Comparison of ENCODE assay signal across 28 cellular contexts in genomic region chr20:9711872-9712271, GRCh38.
"Had no signal": no experiment of that assay in that cellular context is flagged by ENCODE, and none has a peak within 500 bp of the region (broad histone marks: within the 10 kb centered on the region; RNA-seq: fewer than 3 reads in every experiment).

No MANE protein-coding gene starts in this region.

- H3K27ac ChIP-seq: colonic mucosa, coronary artery, epithelial cell of prostate, esophagus muscularis mucosa, esophagus squamous epithelium, foreskin keratinocyte, gastrocnemius medialis, gastroesophageal sphincter, heart left ventricle, heart right ventricle had no signal

- DNase-seq: colonic mucosa; cortex of kidney; dermis blood vessel endothelial cell; dorsolateral prefrontal cortex; effector CD4-positive, alpha-beta T cell; effector CD8-positive, alpha-beta T cell; effector memory CD4-positive, alpha-beta T cell; effector memory CD8-positive, alpha-beta T cell; endodermal cell; erythroblast; esophagus squamous epithelium; foreskin fibroblast; foreskin keratinocyte; foreskin melanocyte; gastrocnemius medialis; glutamatergic neuron; head of caudate nucleus; heart left ventricle; heart right ventricle had no signal

- H3K9me3 ChIP-seq: colonic mucosa, esophagus muscularis mucosa, esophagus squamous epithelium, gastrocnemius medialis, gastroesophageal sphincter, heart left ventricle had no signal

- ATAC-seq: effector memory CD8-positive, alpha-beta T cell; esophagus mucosa; foreskin keratinocyte; gastrocnemius medialis; gastroesophageal sphincter; heart left ventricle; heart right ventricle had no signal

- H3K36me3 ChIP-seq: colonic mucosa, esophagus muscularis mucosa, esophagus squamous epithelium, gastrocnemius medialis, gastroesophageal sphincter, heart left ventricle, heart right ventricle had no signal

- H3K4me3 ChIP-seq: colonic mucosa, coronary artery, dorsolateral prefrontal cortex, esophagus muscularis mucosa, esophagus squamous epithelium, gastrocnemius medialis, gastroesophageal sphincter, heart left ventricle, heart right ventricle had no signal

- FAIRE-seq: colon, endometrium, endothelial cell of umbilical vein, frontal cortex had no signal

- H3K4me1 ChIP-seq: colonic mucosa, esophagus muscularis mucosa, esophagus squamous epithelium, foreskin keratinocyte, gastrocnemius medialis, gastroesophageal sphincter, heart left ventricle, heart right ventricle had no signal

- H3K27me3 ChIP-seq: colonic mucosa, esophagus muscularis mucosa, esophagus squamous epithelium, foreskin keratinocyte, gastrocnemius medialis, gastroesophageal sphincter, heart left ventricle had no signal
